21 cellular contexts compared by ENCODE assay signal in the genomic region with DNA sequence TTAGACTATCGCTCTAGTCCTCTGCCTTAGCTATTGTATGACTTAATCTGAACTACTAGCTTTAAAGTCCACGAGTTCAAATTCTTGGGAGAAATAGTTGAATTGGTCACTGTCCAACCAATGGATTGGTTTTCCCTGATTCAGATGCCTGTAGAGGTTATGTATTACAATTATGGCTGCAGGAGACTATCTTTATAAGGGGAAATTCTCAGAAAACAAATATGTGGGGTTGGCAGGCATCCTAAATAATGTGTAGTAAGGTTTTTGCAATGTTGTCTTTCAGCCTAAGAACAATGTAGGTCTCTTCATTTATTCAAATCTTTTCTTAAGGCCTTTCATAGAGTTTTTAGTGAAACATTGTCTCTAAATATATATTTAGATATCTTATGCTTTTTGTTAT. TPM values are rescaled to one million over a fixed set of nuclear protein-coding genes. Genes with fewer than 3 reads are reported as not detected.
"Had no signal": no experiment of that assay in that cellular context is flagged by ENCODE, and none has a peak within 500 bp of the region (broad histone marks: within the 10 kb centered on the region; RNA-seq: fewer than 3 reads in every experiment).

No MANE protein-coding gene starts in this region.

- H3K79me2 ChIP-seq: hepatocyte had no signal

- H3K27ac ChIP-seq: dorsolateral prefrontal cortex, epithelial cell of prostate, hepatocyte, sigmoid colon, spleen, thyroid gland had no signal

- H3K4me2 ChIP-seq: hepatocyte had no signal

- H3K4me3 ChIP-seq: dorsolateral prefrontal cortex, hepatocyte, lung, sigmoid colon, spleen, thyroid gland had no signal

- H3K9me3 ChIP-seq: sigmoid colon, thyroid gland had no signal

- H2AFZ ChIP-seq: hepatocyte had no signal

- H3K27me3 ChIP-seq: dorsolateral prefrontal cortex, hepatocyte, sigmoid colon, spleen, thyroid gland had no signal

- H3K36me3 ChIP-seq: sigmoid colon, spleen, thyroid gland had no signal

- H3K4me1 ChIP-seq: sigmoid colon, spleen, thyroid gland had no signal

- DNase-seq: activated CD4-positive, alpha-beta T cell treated with anti-CD3 and anti-CD28 coated beads, Interleukin-2, amount 10 ng/mL, durations not matched to agents 7 days and 5 days; activated CD8-positive, alpha-beta T cell treated with anti-CD3 and anti-CD28 coated beads, Interleukin-2, amount 10 ng/mL, durations not matched to agents 7 days and 5 days; activated naive CD4-positive, alpha-beta T cell treated with Interleukin-2 at 50 U/mL for 16 hours; activated naive CD8-positive, alpha-beta T cell treated with anti-CD3 and anti-CD28 coated beads, Interleukin-2, amount 10 ng/mL, durations not matched to agents 7 days and 5 days; activated T-cell treated with anti-CD3 and anti-CD28 coated beads, Interleukin-2, amount 50 U/mL, for 24 hours; anterior cingulate cortex; dorsolateral prefrontal cortex; endodermal cell; left colon; midbrain; posterior cingulate gyrus; sigmoid colon; spleen; stimulated activated naive B cell treated with anti-CD40 and anti-IgM and Interleukin-4, amounts not matched to agents 10 μg/mL and 1 μg/mL and 100 μg/mL, for 72 hours; T-cell; thyroid gland had no signal

RNA-seq across cellular contexts. Expression of a gene that starts 26.9 kb away (rescaled TPM):
- total RNA-seq: activated CD4-positive, alpha-beta T cell treated with anti-CD3 and anti-CD28 coated beads, Interleukin-2, amount 10 ng/mL, durations not matched to agents 7 days and 5 days; activated CD8-positive, alpha-beta T cell treated with anti-CD3 and anti-CD28 coated beads, Interleukin-2, amount 10 ng/mL, durations not matched to agents 7 days and 5 days; activated naive CD8-positive, alpha-beta T cell treated with anti-CD3 and anti-CD28 coated beads, Interleukin-2, amount 10 ng/mL, durations not matched to agents 7 days and 5 days; activated T-helper 2 cell treated with anti-CD3 and anti-CD28 coated beads, Interferon-gamma antibody, Interleukin-2, Interleukin-4, amounts not matched to agents 10 μg/mL and 5 μg/mL and 100 μg/mL, durations not matched to agents 14 hours and 24 hours and 36 hours; sigmoid colon; T-cell; ureter had no signal
